Comparison of ENCODE assay signal across 4 cellular contexts in the genomic region with DNA sequence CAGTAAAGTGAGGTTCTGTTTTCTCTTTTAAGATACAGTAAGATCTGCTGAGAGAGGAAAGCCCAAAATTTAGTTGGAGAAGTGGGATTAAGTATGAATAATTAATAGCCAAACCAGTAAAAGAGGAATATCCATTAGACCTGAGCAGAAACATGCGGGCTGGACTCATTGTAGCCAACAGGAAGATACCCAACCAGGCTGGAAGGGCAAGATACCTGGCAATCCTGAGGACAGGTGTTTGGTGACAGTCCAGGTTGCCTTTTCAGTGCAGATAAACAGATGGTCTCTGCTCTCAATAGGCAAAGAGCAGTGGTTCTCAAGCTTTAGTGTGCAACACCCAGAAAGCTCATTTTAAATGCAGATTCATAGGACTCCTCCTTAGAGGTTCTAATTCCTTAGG.
"Had no signal": no experiment of that assay in that cellular context is flagged by ENCODE, and none has a peak within 500 bp of the region (broad histone marks: within the 10 kb centered on the region; RNA-seq: fewer than 3 reads in every experiment).

No MANE protein-coding gene starts in this region.

- DNase-seq: H9, HCEC 1CT, IMR-90 had no signal

- H2AFZ ChIP-seq: GM23338 had no signal

- H3K4me3 ChIP-seq: GM23338 had no signal

- H3K4me2 ChIP-seq: GM23338 had no signal
